In the genomic region with DNA sequence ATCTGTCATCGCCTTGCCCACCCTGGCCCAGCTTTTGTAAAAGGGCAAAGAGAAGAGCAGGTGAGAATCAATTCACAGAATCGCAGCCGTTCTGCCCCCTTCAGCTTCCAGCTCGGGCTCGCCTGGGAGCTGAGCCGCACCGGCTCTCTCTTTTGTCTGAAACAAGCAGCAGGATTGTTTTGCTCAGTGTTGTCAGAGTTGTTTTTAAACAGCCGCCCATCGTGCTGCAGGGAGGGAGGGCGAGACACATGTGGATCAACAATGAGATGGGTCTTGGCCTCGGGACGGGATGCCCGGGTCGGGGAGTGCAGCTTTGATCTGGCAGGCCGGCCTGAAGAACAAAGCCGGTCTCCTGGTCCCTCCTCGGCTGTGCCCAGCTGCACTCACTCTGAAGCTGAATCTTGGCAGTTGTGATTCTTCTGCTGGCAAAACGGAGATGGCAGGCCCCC, we compare ENCODE assay signal across 10 cellular contexts. TPM values are rescaled to one million over a fixed set of nuclear protein-coding genes. Genes with fewer than 3 reads are reported as not detected.
DNase-seq lines count a peak whose midpoint lies in the region; ATAC-seq and TF ChIP-seq lines count a peak whose summit lies in the region.
"Had no signal": no experiment of that assay in that cellular context is flagged by ENCODE, and none has a peak within 500 bp of the region (broad histone marks: within the 10 kb centered on the region; RNA-seq: fewer than 3 reads in every experiment).

No MANE protein-coding gene starts in this region.

- H3K27ac ChIP-seq in dorsolateral prefrontal cortex (peak overlapping the region; percentile 61 to 100 (median 99)), muscle layer of colon (ENCODE audit: low read depth, low read length) (peak overlapping the region; percentile 5), gastroesophageal sphincter (no peak overlapping the region)

- H3K36me3 ChIP-seq in muscle layer of colon (ENCODE audit: insufficient read depth, low read length) (no peaks in the 10 kb centered on the region), gastroesophageal sphincter (no peaks in the 10 kb centered on the region)

- no peak overlapping the region for H3K9ac ChIP-seq in muscle layer of colon (ENCODE audit: low read length)

- H3K27ac Mint-ChIP-seq in stimulated activated naive CD8-positive, alpha-beta T cell treated with anti-CD3 and anti-CD28 coated beads, Interleukin-15, Interleukin-2, amounts not matched to agents 100 ng/mL and 50 ng/mL, for 24 hours, result no peak overlapping the region
- H3K27ac Mint-ChIP-seq in stimulated activated naive CD8-positive, alpha-beta T cell treated with anti-CD3 and anti-CD28 coated beads, Interleukin-15, amount 100 ng/mL, for 72 hours, result peak overlapping the region in 1 of 2 donors; percentile 44
- H3K27ac Mint-ChIP-seq: activated naive CD4-positive, alpha-beta T cell treated with anti-CD3 and anti-CD28 coated beads, Interleukin-2, amount 10 ng/mL, durations not matched to agents 7 days and 5 days had no signal

- intact Hi-C loops in dorsolateral prefrontal cortex (cut with DNase I), result loop anchor here (1.0 to 10.0 kb wide), 5 partner anchors 39 to 403 kb away; a partner anchor contains a TSS

- peaks cover 17% of the 10 kb centered on the region for H3K4me1 ChIP-seq in muscle layer of colon (ENCODE audit: insufficient read depth, low read length)
- H3K4me1 ChIP-seq in gastroesophageal sphincter, result peaks cover 0 to 30% (median 4%) of the 10 kb centered on the region in 3 donors

- peak overlapping the region; percentile 66 for H3K4me3 Mint-ChIP-seq in stimulated activated naive CD8-positive, alpha-beta T cell treated with anti-CD3 and anti-CD28 coated beads, Interleukin-15, Interleukin-2, amounts not matched to agents 100 ng/mL and 50 ng/mL, for 24 hours
- H3K4me3 Mint-ChIP-seq in stimulated activated naive CD8-positive, alpha-beta T cell treated with anti-CD3 and anti-CD28 coated beads, Interleukin-15, amount 100 ng/mL, for 72 hours, result peak overlapping the region in 1 of 2 donors; percentile 61
- H3K4me3 Mint-ChIP-seq: activated naive CD4-positive, alpha-beta T cell treated with anti-CD3 and anti-CD28 coated beads, Interleukin-2, amount 10 ng/mL, durations not matched to agents 7 days and 5 days had no signal

- H3K27me3 ChIP-seq in dorsolateral prefrontal cortex, result no peaks in the 10 kb centered on the region
- no peaks in the 10 kb centered on the region for H3K27me3 ChIP-seq in muscle layer of colon (ENCODE audit: control insufficient read depth in 1 of 2, insufficient read depth in 2 of 2, low read length in 2 of 2)
- peaks cover 14% of the 10 kb centered on the region for H3K27me3 ChIP-seq in gastroesophageal sphincter

- no peak for DNase-seq in stimulated activated naive CD8-positive, alpha-beta T cell treated with anti-CD3 and anti-CD28 coated beads, Interleukin-15, amount 100 ng/mL, for 72 hours
- peak; percentile 38 to 97 (median 92) for DNase-seq in dorsolateral prefrontal cortex
- no peak for DNase-seq in stimulated activated naive CD4-positive, alpha-beta T cell (lab: John Stamatoyannopoulos, UW)
- DNase-seq in activated effector memory CD4-positive, alpha-beta T cell treated with anti-CD3 and anti-CD28 coated beads, Interleukin-2, amount 50 U/mL, for 16 hours, result no peak
- DNase-seq in stimulated activated CD8-positive, alpha-beta memory T cell treated with anti-CD3 and anti-CD28 coated beads, Interleukin-4, amount 100 ng/mL, for 48 hours, result no peak
- DNase-seq: NCI-H2081 treated with DMSO at 0.1 percent for 48 hours had no signal

- H3K4me3 ChIP-seq in dorsolateral prefrontal cortex, result peak overlapping the region; percentile 3 to 73 (median 43)
- H3K4me3 ChIP-seq in muscle layer of colon (ENCODE audit: low read depth in 1 of 2, low read length in 2 of 2), result peak overlapping the region in 1 of 2 donors; percentile 37
- peak overlapping the region in 1 of 2 donors; percentile 5 for H3K4me3 ChIP-seq in gastroesophageal sphincter

- H3K4me1 Mint-ChIP-seq in stimulated activated naive CD8-positive, alpha-beta T cell treated with anti-CD3 and anti-CD28 coated beads, Interleukin-15, Interleukin-2, amounts not matched to agents 100 ng/mL and 50 ng/mL, for 24 hours (ENCODE audit: low read depth), result peaks cover 19% of the 10 kb centered on the region
- H3K4me1 Mint-ChIP-seq in stimulated activated naive CD8-positive, alpha-beta T cell treated with anti-CD3 and anti-CD28 coated beads, Interleukin-15, amount 100 ng/mL, for 72 hours, result peaks cover 19% of the 10 kb centered on the region

- no peak for TF ChIP-seq POLR2A in gastroesophageal sphincter (IDR thresholded peaks at IDR 0.05)

- H3K9me3 ChIP-seq in muscle layer of colon (ENCODE audit: low read length) (no peaks in the 10 kb centered on the region), gastroesophageal sphincter (no peaks in the 10 kb centered on the region)

- ATAC-seq in stimulated activated naive CD8-positive, alpha-beta T cell treated with anti-CD3 and anti-CD28 coated beads, Interleukin-15, amount 100 ng/mL, for 72 hours, result no peak
- ATAC-seq in gastroesophageal sphincter, result no peak

- 4 to 17% methylated on average over 3 to 4 of the region's 18 CpGs for WGBS in gastroesophageal sphincter (ENCODE audit: low coverage in 1 of 2), 2 donors

- H3K27me3 Mint-ChIP-seq in stimulated activated naive CD8-positive, alpha-beta T cell treated with anti-CD3 and anti-CD28 coated beads, Interleukin-15, Interleukin-2, amounts not matched to agents 100 ng/mL and 50 ng/mL, for 24 hours, result peaks cover 47% of the 10 kb centered on the region
- peaks cover 55% of the 10 kb centered on the region for H3K27me3 Mint-ChIP-seq in stimulated activated naive CD8-positive, alpha-beta T cell treated with anti-CD3 and anti-CD28 coated beads, Interleukin-15, amount 100 ng/mL, for 72 hours

- peak in 16 of 56 donors; percentile 8 to 42 (median 23) for TF ChIP-seq CTCF in dorsolateral prefrontal cortex (IDR thresholded peaks at IDR 0.05 in 54 of 56, conservative IDR thresholded peaks at IDR 0.05 in 2 of 56; ENCODE audit: low read depth in 1 of 56, partially characterized antibody in 56 of 56)
- TF ChIP-seq CTCF in gastroesophageal sphincter (IDR thresholded peaks at IDR 0.05), result no peak

- no peak for TF ChIP-seq EP300 in gastroesophageal sphincter (IDR thresholded peaks at IDR 0.05)

- no peaks in the 10 kb centered on the region for H3K36me3 Mint-ChIP-seq in stimulated activated naive CD8-positive, alpha-beta T cell treated with anti-CD3 and anti-CD28 coated beads, Interleukin-15, Interleukin-2, amounts not matched to agents 100 ng/mL and 50 ng/mL, for 24 hours (ENCODE audit: low read depth)
- H3K36me3 Mint-ChIP-seq: activated naive CD4-positive, alpha-beta T cell treated with anti-CD3 and anti-CD28 coated beads, Interleukin-2, amount 10 ng/mL, durations not matched to agents 7 days and 5 days had no signal

- no peaks in the 10 kb centered on the region for H3K9me3 Mint-ChIP-seq in stimulated activated naive CD8-positive, alpha-beta T cell treated with anti-CD3 and anti-CD28 coated beads, Interleukin-15, Interleukin-2, amounts not matched to agents 100 ng/mL and 50 ng/mL, for 24 hours
- H3K9me3 Mint-ChIP-seq in stimulated activated naive CD8-positive, alpha-beta T cell treated with anti-CD3 and anti-CD28 coated beads, Interleukin-15, amount 100 ng/mL, for 72 hours, result no peaks in the 10 kb centered on the region
- H3K9me3 Mint-ChIP-seq: activated naive CD4-positive, alpha-beta T cell treated with anti-CD3 and anti-CD28 coated beads, Interleukin-2, amount 10 ng/mL, durations not matched to agents 7 days and 5 days had no signal

RNA-seq across cellular contexts. Expression of a gene that starts 39.7 kb away (rescaled TPM):
- 100 to 1,000 TPM in 51 of 120 experiments, 10 to 100 TPM in 69; 57.4 to 167 (median 97.8) TPM for total RNA-seq in dorsolateral prefrontal cortex
- 100 to 1,000 TPM in 1 of 4 donors, 10 to 100 TPM in 3; 41.3 to 104 (median 85.8) TPM for total RNA-seq in gastroesophageal sphincter

Comparison
In these comparisons a context has a peak if more than half of its experiments do, and no peak if none do; other contexts are left out.
1. DNase-seq: peak in dorsolateral prefrontal cortex (10 of 10); none in stimulated activated naive CD8-positive, alpha-beta T cell treated with anti-CD3 and anti-CD28 coated beads, Interleukin-15, amount 100 ng/mL, for 72 hours (0 of 2), stimulated activated naive CD4-positive, alpha-beta T cell (0 of 6), activated effector memory CD4-positive, alpha-beta T cell treated with anti-CD3 and anti-CD28 coated beads, Interleukin-2, amount 50 U/mL, for 16 hours (single experiment) and stimulated activated CD8-positive, alpha-beta memory T cell treated with anti-CD3 and anti-CD28 coated beads, Interleukin-4, amount 100 ng/mL, for 48 hours (single experiment).
2. H3K27ac ChIP-seq: peak in dorsolateral prefrontal cortex (59 of 59) and muscle layer of colon (single experiment); none in gastroesophageal sphincter (0 of 4).